13 cellular contexts compared by ENCODE assay signal in genomic region chr4:182141623-182142022, GRCh38.
"Had no signal": no experiment of that assay in that cellular context is flagged by ENCODE, and none has a peak within 500 bp of the region (broad histone marks: within the 10 kb centered on the region; RNA-seq: fewer than 3 reads in every experiment).

No MANE protein-coding gene starts in this region.

- H3K4me3 ChIP-seq: lower lobe of right lung had no signal

- ATAC-seq: lower lobe of right lung; stimulated activated naive CD8-positive, alpha-beta T cell treated with anti-CD3 and anti-CD28 coated beads, Interleukin-15, amount 100 ng/mL, for 72 hours; T-helper 17 cell had no signal

- H3K27ac ChIP-seq: adrenal gland, brain microvascular endothelial cell, lower lobe of right lung, thoracic aorta had no signal

- H3K4me3 Mint-ChIP-seq: dendritic cell treated with granulocyte-macrophage colony-stimulating factor and Interleukin-4, amounts not matched to agents 40 ng/mL and 50 ng/mL, for 4 days; stimulated activated naive CD8-positive, alpha-beta T cell treated with anti-CD3 and anti-CD28 coated beads, Interleukin-15, amount 100 ng/mL, for 72 hours had no signal

- H3K27me3 ChIP-seq: adrenal gland, brain microvascular endothelial cell had no signal

- H3K36me3 ChIP-seq: adrenal gland, brain microvascular endothelial cell, lower lobe of right lung, thoracic aorta had no signal

- H3K36me3 Mint-ChIP-seq: naive B cell had no signal

- H3K9me3 Mint-ChIP-seq: dendritic cell treated with granulocyte-macrophage colony-stimulating factor and Interleukin-4, amounts not matched to agents 40 ng/mL and 50 ng/mL, for 4 days; stimulated activated naive CD8-positive, alpha-beta T cell treated with anti-CD3 and anti-CD28 coated beads, Interleukin-15, amount 100 ng/mL, for 72 hours had no signal

- H3K27ac Mint-ChIP-seq: dendritic cell treated with granulocyte-macrophage colony-stimulating factor and Interleukin-4, amounts not matched to agents 40 ng/mL and 50 ng/mL, for 4 days; stimulated activated naive CD8-positive, alpha-beta T cell treated with anti-CD3 and anti-CD28 coated beads, Interleukin-15, amount 100 ng/mL, for 72 hours; T-helper 17 cell had no signal

- H3K9me3 ChIP-seq: adrenal gland, lower lobe of right lung, thoracic aorta had no signal

- DNase-seq: activated CD4-positive, alpha-beta T cell treated with anti-CD3 and anti-CD28 coated beads, Interleukin-2, amount 50 U/mL, for 1 hour; activated CD4-positive, CD25-positive, alpha-beta regulatory T cell; activated naive CD4-positive, alpha-beta T cell treated with anti-CD3 and anti-CD28 coated beads, Interleukin-2, amount 50 U/mL, for 16 hours; adrenal gland; brain microvascular endothelial cell; cerebellar nuclear complex; lower lobe of right lung; naive B cell; stimulated activated CD4-positive, alpha-beta T cell treated with anti-CD3 and anti-CD28 coated beads, Interleukin-4, amount 100 ng/mL, for 1 hour; stimulated activated naive CD8-positive, alpha-beta T cell treated with anti-CD3 and anti-CD28 coated beads, Interleukin-15, amount 100 ng/mL, for 72 hours; T-helper 17 cell had no signal
